1 cellular context compared by ENCODE assay signal in genomic region chr3:65902304-65902793, GRCh38.
TF ChIP-seq lines count a peak whose summit lies in the region.

No MANE protein-coding gene starts in this region.

TF ChIP-seq in GM23338, 12 proteins besides CTCF, POLR2A, EP300 and RAD21:
- TF ChIP-seq, protein P1, sequence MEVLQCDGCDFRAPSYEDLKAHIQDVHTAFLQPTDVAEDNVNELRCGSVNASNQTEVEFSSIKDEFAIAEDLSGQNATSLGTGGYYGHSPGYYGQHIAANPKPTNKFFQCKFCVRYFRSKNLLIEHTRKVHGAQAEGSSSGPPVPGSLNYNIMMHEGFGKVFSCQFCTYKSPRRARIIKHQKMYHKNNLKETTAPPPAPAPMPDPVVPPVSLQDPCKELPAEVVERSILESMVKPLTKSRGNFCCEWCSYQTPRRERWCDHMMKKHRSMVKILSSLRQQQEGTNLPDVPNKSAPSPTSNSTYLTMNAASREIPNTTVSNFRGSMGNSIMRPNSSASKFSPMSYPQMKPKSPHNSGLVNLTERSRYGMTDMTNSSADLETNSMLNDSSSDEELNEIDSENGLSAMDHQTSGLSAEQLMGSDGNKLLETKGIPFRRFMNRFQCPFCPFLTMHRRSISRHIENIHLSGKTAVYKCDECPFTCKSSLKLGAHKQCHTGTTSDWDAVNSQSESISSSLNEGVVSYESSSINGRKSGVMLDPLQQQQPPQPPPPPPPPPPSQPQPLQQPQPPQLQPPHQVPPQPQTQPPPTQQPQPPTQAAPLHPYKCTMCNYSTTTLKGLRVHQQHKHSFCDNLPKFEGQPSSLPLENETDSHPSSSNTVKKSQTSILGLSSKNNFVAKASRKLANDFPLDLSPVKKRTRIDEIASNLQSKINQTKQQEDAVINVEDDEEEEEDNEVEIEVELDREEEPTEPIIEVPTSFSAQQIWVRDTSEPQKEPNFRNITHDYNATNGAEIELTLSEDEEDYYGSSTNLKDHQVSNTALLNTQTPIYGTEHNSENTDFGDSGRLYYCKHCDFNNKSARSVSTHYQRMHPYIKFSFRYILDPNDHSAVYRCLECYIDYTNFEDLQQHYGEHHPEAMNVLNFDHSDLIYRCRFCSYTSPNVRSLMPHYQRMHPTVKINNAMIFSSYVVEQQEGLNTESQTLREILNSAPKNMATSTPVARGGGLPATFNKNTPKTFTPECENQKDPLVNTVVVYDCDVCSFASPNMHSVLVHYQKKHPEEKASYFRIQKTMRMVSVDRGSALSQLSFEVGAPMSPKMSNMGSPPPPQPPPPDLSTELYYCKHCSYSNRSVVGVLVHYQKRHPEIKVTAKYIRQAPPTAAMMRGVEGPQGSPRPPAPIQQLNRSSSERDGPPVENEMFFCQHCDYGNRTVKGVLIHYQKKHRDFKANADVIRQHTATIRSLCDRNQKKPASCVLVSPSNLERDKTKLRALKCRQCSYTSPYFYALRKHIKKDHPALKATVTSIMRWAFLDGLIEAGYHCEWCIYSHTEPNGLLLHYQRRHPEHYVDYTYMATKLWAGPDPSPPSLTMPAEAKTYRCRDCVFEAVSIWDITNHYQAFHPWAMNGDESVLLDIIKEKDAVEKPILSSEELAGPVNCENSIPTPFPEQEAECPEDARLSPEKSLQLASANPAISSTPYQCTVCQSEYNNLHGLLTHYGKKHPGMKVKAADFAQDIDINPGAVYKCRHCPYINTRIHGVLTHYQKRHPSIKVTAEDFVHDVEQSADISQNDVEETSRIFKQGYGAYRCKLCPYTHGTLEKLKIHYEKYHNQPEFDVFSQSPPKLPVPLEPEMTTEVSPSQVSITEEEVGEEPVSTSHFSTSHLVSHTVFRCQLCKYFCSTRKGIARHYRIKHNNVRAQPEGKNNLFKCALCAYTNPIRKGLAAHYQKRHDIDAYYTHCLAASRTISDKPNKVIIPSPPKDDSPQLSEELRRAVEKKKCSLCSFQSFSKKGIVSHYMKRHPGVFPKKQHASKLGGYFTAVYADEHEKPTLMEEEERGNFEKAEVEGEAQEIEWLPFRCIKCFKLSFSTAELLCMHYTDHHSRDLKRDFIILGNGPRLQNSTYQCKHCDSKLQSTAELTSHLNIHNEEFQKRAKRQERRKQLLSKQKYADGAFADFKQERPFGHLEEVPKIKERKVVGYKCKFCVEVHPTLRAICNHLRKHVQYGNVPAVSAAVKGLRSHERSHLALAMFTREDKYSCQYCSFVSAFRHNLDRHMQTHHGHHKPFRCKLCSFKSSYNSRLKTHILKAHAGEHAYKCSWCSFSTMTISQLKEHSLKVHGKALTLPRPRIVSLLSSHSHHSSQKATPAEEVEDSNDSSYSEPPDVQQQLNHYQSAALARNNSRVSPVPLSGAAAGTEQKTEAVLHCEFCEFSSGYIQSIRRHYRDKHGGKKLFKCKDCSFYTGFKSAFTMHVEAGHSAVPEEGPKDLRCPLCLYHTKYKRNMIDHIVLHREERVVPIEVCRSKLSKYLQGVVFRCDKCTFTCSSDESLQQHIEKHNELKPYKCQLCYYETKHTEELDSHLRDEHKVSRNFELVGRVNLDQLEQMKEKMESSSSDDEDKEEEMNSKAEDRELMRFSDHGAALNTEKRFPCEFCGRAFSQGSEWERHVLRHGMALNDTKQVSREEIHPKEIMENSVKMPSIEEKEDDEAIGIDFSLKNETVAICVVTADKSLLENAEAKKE (CRISPR knock-in tag; IDR thresholded peaks at IDR 0.05) = peak; percentile 2; the same call in 1 of the 2 replicates
- TF ChIP-seq, protein P2, sequence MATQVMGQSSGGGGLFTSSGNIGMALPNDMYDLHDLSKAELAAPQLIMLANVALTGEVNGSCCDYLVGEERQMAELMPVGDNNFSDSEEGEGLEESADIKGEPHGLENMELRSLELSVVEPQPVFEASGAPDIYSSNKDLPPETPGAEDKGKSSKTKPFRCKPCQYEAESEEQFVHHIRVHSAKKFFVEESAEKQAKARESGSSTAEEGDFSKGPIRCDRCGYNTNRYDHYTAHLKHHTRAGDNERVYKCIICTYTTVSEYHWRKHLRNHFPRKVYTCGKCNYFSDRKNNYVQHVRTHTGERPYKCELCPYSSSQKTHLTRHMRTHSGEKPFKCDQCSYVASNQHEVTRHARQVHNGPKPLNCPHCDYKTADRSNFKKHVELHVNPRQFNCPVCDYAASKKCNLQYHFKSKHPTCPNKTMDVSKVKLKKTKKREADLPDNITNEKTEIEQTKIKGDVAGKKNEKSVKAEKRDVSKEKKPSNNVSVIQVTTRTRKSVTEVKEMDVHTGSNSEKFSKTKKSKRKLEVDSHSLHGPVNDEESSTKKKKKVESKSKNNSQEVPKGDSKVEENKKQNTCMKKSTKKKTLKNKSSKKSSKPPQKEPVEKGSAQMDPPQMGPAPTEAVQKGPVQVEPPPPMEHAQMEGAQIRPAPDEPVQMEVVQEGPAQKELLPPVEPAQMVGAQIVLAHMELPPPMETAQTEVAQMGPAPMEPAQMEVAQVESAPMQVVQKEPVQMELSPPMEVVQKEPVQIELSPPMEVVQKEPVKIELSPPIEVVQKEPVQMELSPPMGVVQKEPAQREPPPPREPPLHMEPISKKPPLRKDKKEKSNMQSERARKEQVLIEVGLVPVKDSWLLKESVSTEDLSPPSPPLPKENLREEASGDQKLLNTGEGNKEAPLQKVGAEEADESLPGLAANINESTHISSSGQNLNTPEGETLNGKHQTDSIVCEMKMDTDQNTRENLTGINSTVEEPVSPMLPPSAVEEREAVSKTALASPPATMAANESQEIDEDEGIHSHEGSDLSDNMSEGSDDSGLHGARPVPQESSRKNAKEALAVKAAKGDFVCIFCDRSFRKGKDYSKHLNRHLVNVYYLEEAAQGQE (IDR thresholded peaks at IDR 0.05; ENCODE audit: unreplicated experiment) = no peak
